In genomic region chr6:140258302-140258701, GRCh38 we compare ENCODE assay signal across 8 cellular contexts.
DNase-seq lines count a peak whose midpoint lies in the region; ATAC-seq, FAIRE-seq and TF ChIP-seq lines count a peak whose summit lies in the region.
"Not testable (repeated sequence)": the region's sequence is repeated elsewhere in the genome, so short reads cannot be mapped to it uniquely, and the experiment has no call there.

No MANE protein-coding gene starts in this region.

- intact Hi-C loops in IMR-90 (cut with micrococcal nuclease) = not testable (repeated sequence)

- H3K23ac ChIP-seq in IMR-90 (ENCODE audit: low read depth, low read length) = not testable (repeated sequence)

- dilution Hi-C loops in IMR-90 (cut with HindIII; ENCODE audit: low sequenced_read_pairs, unreplicated experiment) = not testable (repeated sequence)

- not testable (repeated sequence) for BruUV-seq in IMR-90 (replicated peaks; lab: Mats Ljungman, UMichigan)

- peak; percentile 12 for DNase-seq in A172 (ENCODE audit: low spot score)
- DNase-seq in GM23248 = peak; percentile 57
- DNase-seq in IMR-90 = peak; percentile 51
- peak; percentile 1 for DNase-seq in T1000 (lab: John Stamatoyannopoulos, UW)
- DNase-seq in astrocyte (ENCODE audit: low read depth) = peak; percentile 11
- not testable (repeated sequence) for DNase-seq in endodermal cell
- DNase-seq in fibroblast of the aortic adventitia (ENCODE audit: low read depth) = peak; percentile 14
- peak; percentile 40 for DNase-seq in myocyte (ENCODE audit: low read depth)

- H2BK20ac ChIP-seq in IMR-90 (ENCODE audit: low read depth, low read length) = not testable (repeated sequence)

- H3K9me2 ChIP-seq in GM23248 (ENCODE audit: insufficient read depth) = not testable (repeated sequence)

- H4K91ac ChIP-seq in IMR-90 (ENCODE audit: insufficient read depth, low read depth, low read length) = not testable (repeated sequence)

- H3K4ac ChIP-seq in IMR-90 (ENCODE audit: low read depth, low read length) = not testable (repeated sequence)

- H3F3A ChIP-seq in GM23248 (ENCODE audit: insufficient read depth) = not testable (repeated sequence)

- not testable (repeated sequence) for H3K27me3 Mint-ChIP-seq in astrocyte (ENCODE audit: low read depth, unreplicated experiment); endodermal cell (ENCODE audit: insufficient read depth)

- H2BK15ac ChIP-seq in IMR-90 (ENCODE audit: low read depth, low read length) = not testable (repeated sequence)

- not testable (repeated sequence) for H3K36me3 Mint-ChIP-seq in astrocyte (ENCODE audit: low read depth, unreplicated experiment)
- H3K36me3 Mint-ChIP-seq in endodermal cell (ENCODE audit: low read depth) = peaks cover 43% of the 10 kb centered on the region

- not testable (repeated sequence) for H3K27ac ChIP-seq in GM23248; IMR-90 (ENCODE audit: insufficient read depth, low read length); astrocyte (ENCODE audit: low read depth, low read length); endodermal cell (ENCODE audit: low read depth, low read length)

- H3K27me3 ChIP-seq in GM23248 (replicated peaks; ENCODE audit: insufficient read depth); IMR-90 (ENCODE audit: control insufficient read depth, insufficient read depth, low read length); astrocyte (ENCODE audit: insufficient read depth, low read length); endodermal cell (ENCODE audit: control insufficient read depth, insufficient read depth, low read length, poor library complexity, severe bottlenecking): not testable (repeated sequence)

- in situ Hi-C loops in GM23248 (cut with MboI); IMR-90 (cut with MboI; ENCODE audit: low sequenced_read_pairs): not testable (repeated sequence)

- TF ChIP-seq POLR2A in IMR-90 (IDR thresholded peaks at IDR 0.05; ENCODE audit: low read depth, low read length) = not testable (repeated sequence)

- H3K9me3 ChIP-seq in GM23248 (ENCODE audit: low read depth); IMR-90 (ENCODE audit: control insufficient read depth, insufficient read depth, low read length); astrocyte (ENCODE audit: insufficient read depth, low read depth, low read length): not testable (repeated sequence)
- H3K9me3 ChIP-seq in endodermal cell (ENCODE audit: control insufficient read depth, low read length) = peaks cover 11% of the 10 kb centered on the region

- H2BK120ac ChIP-seq in IMR-90 (ENCODE audit: low read depth, low read length) = not testable (repeated sequence)

- not testable (repeated sequence) for H3K56ac ChIP-seq in IMR-90 (ENCODE audit: extremely low read depth, insufficient read depth, low read length)

- H3K4me3 ChIP-seq in GM23248; IMR-90 (ENCODE audit: insufficient read depth, low read depth, low read length); astrocyte (ENCODE audit: insufficient read depth, low read depth, low read length); endodermal cell (ENCODE audit: low read length); fibroblast of the aortic adventitia (ENCODE audit: low read depth, low read length): not testable (repeated sequence)

- not testable (repeated sequence) for H3K14ac ChIP-seq in IMR-90 (replicated peaks; ENCODE audit: low read depth, low read length)

- H3K18ac ChIP-seq in IMR-90 (ENCODE audit: low read depth, low read length) = not testable (repeated sequence)

- H3K4me2 ChIP-seq in GM23248 (ENCODE audit: unreplicated experiment); IMR-90 (ENCODE audit: low read depth, low read length); astrocyte (ENCODE audit: low read length): not testable (repeated sequence)

- not testable (repeated sequence) for H3K79me1 ChIP-seq in IMR-90 (ENCODE audit: low read depth in 1 of 2, low read length in 2 of 2)

- not testable (repeated sequence) for H3K4me1 ChIP-seq in GM23248 (ENCODE audit: insufficient read depth); IMR-90 (ENCODE audit: control insufficient read depth, insufficient read depth, low read length); astrocyte (ENCODE audit: insufficient read depth, low read length); endodermal cell (ENCODE audit: control insufficient read depth, insufficient read depth, low read length)

- POLR2A ChIA-PET in IMR-90 (lab: Charles Lee; ENCODE audit: unreplicated experiment) = not testable (repeated sequence)

- not testable (repeated sequence) for FAIRE-seq in astrocyte (lab: Jason Lieb, UNC)

- H2AFZ ChIP-seq in GM23248; IMR-90 (replicated peaks; ENCODE audit: low read length, poor library complexity); astrocyte (ENCODE audit: low read depth, low read length): not testable (repeated sequence)

- not testable (repeated sequence) for H3K4me3 Mint-ChIP-seq in astrocyte (ENCODE audit: unreplicated experiment); endodermal cell

- not testable (repeated sequence) for TF ChIP-seq RAD21 in IMR-90 (IDR thresholded peaks at IDR 0.05; ENCODE audit: low read length)

- CTCF ChIA-PET in IMR-90 (lab: Yijun Ruan, JAX) = not testable (repeated sequence)

- not testable (repeated sequence) for H4K5ac ChIP-seq in IMR-90 (ENCODE audit: low read depth, low read length)

- not testable (repeated sequence) for H3K27ac Mint-ChIP-seq in astrocyte (ENCODE audit: unreplicated experiment)
- peak overlapping the region; percentile 92 for H3K27ac Mint-ChIP-seq in endodermal cell

- TF ChIP-seq CTCF in IMR-90 (conservative IDR thresholded peaks at IDR 0.05; ENCODE audit: low read depth, low read length); astrocyte (IDR thresholded peaks at IDR 0.05; ENCODE audit: insufficient read depth, low read depth, low read length); endodermal cell (conservative IDR thresholded peaks at IDR 0.05); fibroblast of the aortic adventitia (IDR thresholded peaks at IDR 0.05; ENCODE audit: insufficient read depth, low read length): not testable (repeated sequence)

- H3K4me1 Mint-ChIP-seq in astrocyte (ENCODE audit: low read depth, unreplicated experiment) = not testable (repeated sequence)
- H3K4me1 Mint-ChIP-seq in endodermal cell = peaks cover 13% of the 10 kb centered on the region

- not testable (repeated sequence) for H3K79me2 ChIP-seq in GM23248 (ENCODE audit: insufficient read depth); astrocyte (ENCODE audit: insufficient read depth, low read length)

- H2AK9ac ChIP-seq in IMR-90 (replicated peaks; ENCODE audit: low read depth, low read length, poor library complexity) = not testable (repeated sequence)

- WGBS in GM23248 (ENCODE audit: low coverage in 1 of 2, low lambda C conversion rate in 2 of 2, missing lambda C conversion rate in 2 of 2), 2 experiments = 75% methylated on average over 4 to 5 of the region's 6 CpGs
- WGBS in IMR-90 (ENCODE audit: extremely low coverage in 2 of 2, insufficient read length in 1 of 2), 2 experiments = 0% methylated on average over 1 of the region's 6 CpGs; no CpG with 5 or more reads in 1 of the 2 experiments
- WGBS in endodermal cell (ENCODE audit: insufficient coverage in 1 of 2, insufficient read length in 1 of 2), 2 experiments = 53% methylated on average over 3 of the region's 6 CpGs; no CpG with 5 or more reads in 1 of the 2 experiments

- not testable (repeated sequence) for H3K9ac ChIP-seq in GM23248; IMR-90 (ENCODE audit: low read depth, low read length); astrocyte (ENCODE audit: low read length); endodermal cell (ENCODE audit: extremely low read depth, low read length, poor library complexity, severe bottlenecking)

- not testable (repeated sequence) for H2AK5ac ChIP-seq in IMR-90 (ENCODE audit: low read depth, low read length)

- H2BK5ac ChIP-seq in IMR-90 (ENCODE audit: low read depth, low read length, poor library complexity, severe bottlenecking) = not testable (repeated sequence)

- not testable (repeated sequence) for ATAC-seq in IMR-90 (ENCODE audit: low read depth)

- not testable (repeated sequence) for H3K9me1 ChIP-seq in IMR-90 (ENCODE audit: insufficient read depth, low read length)

- H3K9me3 Mint-ChIP-seq in astrocyte (ENCODE audit: unreplicated experiment) = peaks cover 13% of the 10 kb centered on the region
- peaks cover 48% of the 10 kb centered on the region for H3K9me3 Mint-ChIP-seq in endodermal cell

- H4K20me1 ChIP-seq in GM23248 (ENCODE audit: insufficient read depth); IMR-90 (ENCODE audit: insufficient read depth, low read length); astrocyte (ENCODE audit: insufficient read depth, low read length): not testable (repeated sequence)

- not testable (repeated sequence) for H3K36me3 ChIP-seq in GM23248 (ENCODE audit: low read depth); IMR-90 (ENCODE audit: control insufficient read depth, insufficient read depth, low read length); astrocyte (ENCODE audit: insufficient read depth, low read length); endodermal cell (ENCODE audit: control insufficient read depth, insufficient read depth, low read length)

- H4K8ac ChIP-seq in IMR-90 (ENCODE audit: low read depth in 2 of 2, low read length in 2 of 2) = not testable (repeated sequence)
